Comparison of ENCODE assay signal across 8 cellular contexts in genomic region chr2:128090575-128090908, GRCh38. TPM values are rescaled to one million over a fixed set of nuclear protein-coding genes. Genes with fewer than 3 reads are reported as not detected.
DNase-seq lines count a peak whose midpoint lies in the region; ATAC-seq and TF ChIP-seq lines count a peak whose summit lies in the region.

No MANE protein-coding gene starts in this region.

- ATAC-seq in HG03571 (IDR thresholded peaks at IDR 0.05; ENCODE audit: unreplicated experiment) = peak; percentile 7
- ATAC-seq in central memory CD8-positive, alpha-beta T cell (replicated peaks; ENCODE audit: extremely low read depth, poor library complexity, severe bottlenecking) = peak; percentile 30
- peak; percentile 10 for ATAC-seq in naive thymus-derived CD4-positive, alpha-beta T cell

- CTCF ChIA-PET in BJ (lab: Yijun Ruan, JAX) = interaction anchor here (0.6 to 1.1 kb wide), 3 partner anchors 25 to 211 kb away, joined by 3 to 5 read pairs (median 3); no protein-coding TSS in a partner anchor
- CTCF ChIA-PET in naive thymus-derived CD4-positive, alpha-beta T cell (lab: Charles Lee) = no interaction called here

- H3K4me3 Mint-ChIP-seq in central memory CD8-positive, alpha-beta T cell = peak overlapping the region; percentile 97
- peak overlapping the region; percentile 88 to 98 (median 94) for H3K4me3 Mint-ChIP-seq in naive thymus-derived CD4-positive, alpha-beta T cell

- H3K4me1 Mint-ChIP-seq in central memory CD8-positive, alpha-beta T cell = peaks cover 28% of the 10 kb centered on the region
- peaks cover 22 to 54% (median 50%) of the 10 kb centered on the region in 7 donors for H3K4me1 Mint-ChIP-seq in naive thymus-derived CD4-positive, alpha-beta T cell

- no peak for TF ChIP-seq CTCF in BJ (IDR thresholded peaks at IDR 0.05; ENCODE audit: insufficient read depth, low read depth, low read length)

- H3K36me3 ChIP-seq in BJ (ENCODE audit: control insufficient read depth, insufficient read depth, low read length) = 0 out of 2 replicates have a peak, but pooled peaks cover 2% of the 10 kb centered on the region
- H3K36me3 ChIP-seq in naive thymus-derived CD4-positive, alpha-beta T cell (ENCODE audit: control insufficient read depth in 2 of 3, insufficient read depth in 3 of 3, low read length in 3 of 3) = peaks cover 0 to 6% (median 0%) of the 10 kb centered on the region in 3 experiments

- peaks cover 13 to 18% of the 10 kb centered on the region in 2 donors for H3K4me1 ChIP-seq in naive thymus-derived CD4-positive, alpha-beta T cell (ENCODE audit: control insufficient read depth in 2 of 2, insufficient read depth in 2 of 2, low read length in 2 of 2)

- DNase-seq in BJ (ENCODE audit: low read depth) (no peak), putamen (ENCODE audit: low spot score) (no peak), SHP77 treated with DMSO at 0.1 percent for 48 hours (lab: John Stamatoyannopoulos, UW) (no peak), HCEC 1CT (no peak), kidney tubule cell (ENCODE audit: low spot score) (no peak)
- DNase-seq in central memory CD8-positive, alpha-beta T cell (ENCODE audit: low spot score in 2 of 2) = no peak
- DNase-seq in naive thymus-derived CD4-positive, alpha-beta T cell = no peak

- peak overlapping the region; percentile 100 for H3K4me3 ChIP-seq in BJ (ENCODE audit: low read depth, low read length)
- H3K4me3 ChIP-seq in naive thymus-derived CD4-positive, alpha-beta T cell (ENCODE audit: low read length) = peak overlapping the region; percentile 86

- POLR2A ChIA-PET in BJ (lab: Charles Lee) = interaction anchor here (0.6 kb wide), 1 partner anchor 17 kb away, joined by 4 read pairs; no protein-coding TSS in a partner anchor
- POLR2A ChIA-PET in naive thymus-derived CD4-positive, alpha-beta T cell (lab: Charles Lee) = interaction anchor here (0.5 to 2.7 kb wide), 15 partner anchors 9 to 797 kb away, joined by 3 to 39 read pairs (median 3); partner anchors contain the start of genes ERCC3, SAP130 and SFT2D3

- intact Hi-C loops in naive thymus-derived CD4-positive, alpha-beta T cell (cut with micrococcal nuclease) = loop anchor here (2.0 to 10.0 kb wide), 11 partner anchors 62 to 1784 kb away; partner anchors contain the start of genes AMMECR1L (in 2 of the 2), SFT2D3 (in 2 of the 2), ERCC3 (in 1 of the 2) and HS6ST1 (in 1 of the 2)

- peaks cover 12% of the 10 kb centered on the region for H3K36me3 Mint-ChIP-seq in central memory CD8-positive, alpha-beta T cell (ENCODE audit: insufficient read depth)
- H3K36me3 Mint-ChIP-seq in naive thymus-derived CD4-positive, alpha-beta T cell = peaks cover 0 to 2% (median 0%) of the 10 kb centered on the region in 5 donors

- H3K27me3 Mint-ChIP-seq in central memory CD8-positive, alpha-beta T cell = no peaks in the 10 kb centered on the region
- H3K27me3 Mint-ChIP-seq in naive thymus-derived CD4-positive, alpha-beta T cell = no peaks in the 10 kb centered on the region

- H3K27ac Mint-ChIP-seq in central memory CD8-positive, alpha-beta T cell (ENCODE audit: low read depth) = peak overlapping the region; percentile 92
- peak overlapping the region; percentile 91 to 97 (median 94) for H3K27ac Mint-ChIP-seq in naive thymus-derived CD4-positive, alpha-beta T cell

- peak overlapping the region; percentile 75 for H3K27ac ChIP-seq in naive thymus-derived CD4-positive, alpha-beta T cell (ENCODE audit: low read depth, low read length)

- H3K9me3 ChIP-seq in naive thymus-derived CD4-positive, alpha-beta T cell (ENCODE audit: control insufficient read depth in 2 of 3, low read length in 3 of 3) = no peaks in the 10 kb centered on the region

- H3K27me3 ChIP-seq in BJ (ENCODE audit: control insufficient read depth, insufficient read depth, low read length) = no peaks in the 10 kb centered on the region
- no peaks in the 10 kb centered on the region for H3K27me3 ChIP-seq in naive thymus-derived CD4-positive, alpha-beta T cell (ENCODE audit: control insufficient read depth in 2 of 2, insufficient read depth in 2 of 2, low read length in 2 of 2)

- no peaks in the 10 kb centered on the region for H3K9me3 Mint-ChIP-seq in central memory CD8-positive, alpha-beta T cell
- H3K9me3 Mint-ChIP-seq in naive thymus-derived CD4-positive, alpha-beta T cell = no peaks in the 10 kb centered on the region

RNA-seq across cellular contexts. Expression of gene UGGT1, which starts 0.5 kb away (rescaled TPM):
- polyA plus RNA-seq in BJ (2011; rRNA removed) = 28.6 and 46.4 TPM in 2 replicates
- 26.2 and 27.0 TPM in 2 replicates for polyA minus RNA-seq in BJ (2011; rRNA and poly(A)+ RNA removed)
- total RNA-seq in naive thymus-derived CD4-positive, alpha-beta T cell = 10 to 100 TPM; 38.1 to 75.6 (median 46.6) TPM
- 10 to 100 TPM; 11.6 to 16.8 TPM for polyA plus RNA-seq in naive thymus-derived CD4-positive, alpha-beta T cell
